In genomic region chr19:32692727-32693061, GRCh38 we compare ENCODE assay signal across 8 cellular contexts. TPM values are rescaled to one million over a fixed set of nuclear protein-coding genes. Genes with fewer than 3 reads are reported as not detected.
DNase-seq lines count a peak whose midpoint lies in the region; ATAC-seq and TF ChIP-seq lines count a peak whose summit lies in the region.

No MANE protein-coding gene starts in this region.

- no peak for TF ChIP-seq POLR2A in esophagus squamous epithelium (IDR thresholded peaks at IDR 0.05)

- H3K27ac Mint-ChIP-seq in activated CD4-positive, alpha-beta T cell treated with anti-CD3 and anti-CD28 coated beads, Interleukin-2, amount 10 ng/mL, durations not matched to agents 24 days and 14 days = peak overlapping the region; percentile 97

- no peak for ATAC-seq in HG03520 (IDR thresholded peaks at IDR 0.05; ENCODE audit: unreplicated experiment)

- no peaks in the 10 kb centered on the region for H3K9me3 Mint-ChIP-seq in activated CD4-positive, alpha-beta T cell treated with anti-CD3 and anti-CD28 coated beads, Interleukin-2, amount 10 ng/mL, durations not matched to agents 24 days and 14 days

- TF ChIP-seq CTCF in esophagus squamous epithelium (IDR thresholded peaks at IDR 0.05) = no peak

- no peaks in the 10 kb centered on the region for H3K9me3 ChIP-seq in esophagus squamous epithelium

- intact Hi-C loops in activated CD4-positive, alpha-beta T cell treated with anti-CD3 and anti-CD28 coated beads, Interleukin-2, amount 10 ng/mL, durations not matched to agents 24 days and 14 days (cut with micrococcal nuclease) = loop anchor here (5.0 kb wide), 1 partner anchor 280 kb away; the partner anchor contains the start of genes CEP89 and FAAP24
- intact Hi-C loops in esophagus squamous epithelium (cut with DNase I) = no loop called here

- H3K36me3 ChIP-seq in esophagus squamous epithelium = peaks cover 0 to 22% (median 0%) of the 10 kb centered on the region in 3 donors

- peak overlapping the region; percentile 94 for H3K4me3 Mint-ChIP-seq in activated CD4-positive, alpha-beta T cell treated with anti-CD3 and anti-CD28 coated beads, Interleukin-2, amount 10 ng/mL, durations not matched to agents 24 days and 14 days

- H3K4me3 ChIP-seq in esophagus squamous epithelium (peak overlapping the region; percentile 56 to 96 (median 80)), skeletal muscle cell (ENCODE audit: low read depth, low read length) (peak overlapping the region; percentile 68)

- H3K27me3 Mint-ChIP-seq in activated CD4-positive, alpha-beta T cell treated with anti-CD3 and anti-CD28 coated beads, Interleukin-2, amount 10 ng/mL, durations not matched to agents 24 days and 14 days = no peaks in the 10 kb centered on the region

- peak overlapping the region; percentile 82 to 97 (median 90) for H3K27ac ChIP-seq in esophagus squamous epithelium

- H3K27me3 ChIP-seq in esophagus squamous epithelium = no peaks in the 10 kb centered on the region

- DNase-seq in activated CD4-positive, alpha-beta T cell treated with anti-CD3 and anti-CD28 coated beads, Interleukin-2, amount 10 ng/mL, durations not matched to agents 24 days and 14 days = no peak
- no peak for DNase-seq in activated CD4-positive, alpha-beta T cell treated with anti-CD3 and anti-CD28 coated beads for 1 hour
- DNase-seq in RPMI8226 = peak; percentile 4
- no peak for DNase-seq in esophagus squamous epithelium (lab: John Stamatoyannopoulos, UW)
- no peak for DNase-seq in skeletal muscle cell (ENCODE audit: low read depth)
- no peak for DNase-seq in anterior cingulate cortex (lab: John Stamatoyannopoulos, UW)
- DNase-seq in KBM-7 = no peak

- peaks cover 49% of the 10 kb centered on the region for H3K36me3 Mint-ChIP-seq in activated CD4-positive, alpha-beta T cell treated with anti-CD3 and anti-CD28 coated beads, Interleukin-2, amount 10 ng/mL, durations not matched to agents 24 days and 14 days (ENCODE audit: low read depth)

- WGBS in esophagus squamous epithelium, 2 donors = 6 to 21% methylated on average over 5 to 6 of the region's 7 CpGs

- in situ Hi-C loops in KBM-7 (cut with MboI; ENCODE audit: low pct_unique_long_range_greater_than_20kb, low sequenced_read_pairs) = no loop called here

- peaks cover 44% of the 10 kb centered on the region for H3K4me1 Mint-ChIP-seq in activated CD4-positive, alpha-beta T cell treated with anti-CD3 and anti-CD28 coated beads, Interleukin-2, amount 10 ng/mL, durations not matched to agents 24 days and 14 days

- H3K4me1 ChIP-seq in esophagus squamous epithelium = peaks cover 32 to 68% (median 43%) of the 10 kb centered on the region in 3 donors

RNA-seq across cellular contexts. Expression of gene NUDT19, which starts 1.1 kb away (rescaled TPM):
- 25.3 and 25.9 TPM in 2 replicates for total RNA-seq in activated CD4-positive, alpha-beta T cell treated with anti-CD3 and anti-CD28 coated beads, Interleukin-2, amount 10 ng/mL, durations not matched to agents 24 days and 14 days
- 10 to 100 TPM; 13.3 to 20.8 (median 14.1) TPM for total RNA-seq in esophagus squamous epithelium

RNA-seq across cellular contexts. Expression of gene RGS9BP, which starts 17.0 kb away (rescaled TPM):
- total RNA-seq in activated CD4-positive, alpha-beta T cell treated with anti-CD3 and anti-CD28 coated beads, Interleukin-2, amount 10 ng/mL, durations not matched to agents 24 days and 14 days = 0.14 and 0.21 TPM in 2 replicates
- 1 to 10 TPM in 1 of 4 donors, under 1 TPM in 3; 0.09 to 2.0 (median 0.23) TPM for total RNA-seq in esophagus squamous epithelium

RNA-seq across cellular contexts. Expression of gene ANKRD27, which starts 17.7 kb away (rescaled TPM):
- total RNA-seq in activated CD4-positive, alpha-beta T cell treated with anti-CD3 and anti-CD28 coated beads, Interleukin-2, amount 10 ng/mL, durations not matched to agents 24 days and 14 days = 34.2 and 35.1 TPM in 2 replicates
- 10 to 100 TPM; 19.5 to 29.2 (median 21.5) TPM for total RNA-seq in esophagus squamous epithelium

RNA-seq across cellular contexts. Expression of gene TDRD12, which starts 26.9 kb away (rescaled TPM):
- total RNA-seq in activated CD4-positive, alpha-beta T cell treated with anti-CD3 and anti-CD28 coated beads, Interleukin-2, amount 10 ng/mL, durations not matched to agents 24 days and 14 days = 0.05 and 0.12 TPM in 2 replicates
- total RNA-seq in esophagus squamous epithelium = 1 to 10 TPM in 1 of 4 donors, under 1 TPM in 2, not detected in 1; 0.18 to 1.7 (median 0.42) TPM
